Comparison of ENCODE assay signal across 36 cellular contexts in genomic region chr4:164933244-164933643, GRCh38. TPM values are rescaled to one million over a fixed set of nuclear protein-coding genes. Genes with fewer than 3 reads are reported as not detected.
"Had no signal": no experiment of that assay in that cellular context is flagged by ENCODE, and none has a peak within 500 bp of the region (broad histone marks: within the 10 kb centered on the region; RNA-seq: fewer than 3 reads in every experiment).

No MANE protein-coding gene starts in this region.

- DNase-seq: dorsolateral prefrontal cortex; effector CD4-positive, alpha-beta T cell; foreskin keratinocyte; glutamatergic neuron; heart right ventricle; hippocampal formation; left cardiac atrium; left lung; mesenchymal stem cell; mucosa of descending colon; naive B cell; occipital lobe; ovary; posterior cingulate gyrus; psoas muscle; right cardiac atrium; sigmoid colon; stimulated activated CD4-positive, alpha-beta T cell treated with anti-CD3 and anti-CD28 coated beads, Interleukin-2, amount 100 ng/mL, for 24 hours; stimulated activated CD4-positive, alpha-beta T cell treated with anti-CD3 and anti-CD28 coated beads, Interleukin-4, amount 100 ng/mL, for 24 hours; stimulated activated naive CD8-positive, alpha-beta T cell treated with anti-CD3 and anti-CD28 coated beads, Interleukin-15, Interleukin-2, amounts not matched to agents 100 U/mL and 50 U/mL, for 24 hours; substantia nigra had no signal

- H3K9me3 Mint-ChIP-seq: natural killer cell treated with Interleukin-12 subunit alpha and Interleukin-12 subunit beta and Interleukin-15 and Interleukin-18, amount 100 ng/mL, for 72 hours; stimulated activated effector memory CD8-positive, alpha-beta T cell treated with anti-CD3 and anti-CD28 coated beads, Interleukin-12 subunit alpha, Interleukin-12 subunit beta, amount 100 ng/mL, for 72 hours had no signal

- H3K4me1 ChIP-seq: esophagus muscularis mucosa, foreskin keratinocyte, heart right ventricle, left lung, psoas muscle, sigmoid colon, tibial nerve, vagina had no signal

- H3K4me3 Mint-ChIP-seq: mesothelial cell of epicardium; naive B cell; natural killer cell treated with Interleukin-12 subunit alpha and Interleukin-12 subunit beta and Interleukin-15 and Interleukin-18, amount 100 ng/mL, for 72 hours; stimulated activated effector memory CD8-positive, alpha-beta T cell treated with anti-CD3 and anti-CD28 coated beads, Interleukin-12 subunit alpha, Interleukin-12 subunit beta, amount 100 ng/mL, for 72 hours had no signal

- H3K4me3 ChIP-seq: dorsolateral prefrontal cortex, esophagus muscularis mucosa, heart right ventricle, left lung, mucosa of descending colon, ovary, psoas muscle, sigmoid colon, thoracic aorta, tibial nerve, vagina had no signal

- H3K27ac ChIP-seq: dorsolateral prefrontal cortex, esophagus muscularis mucosa, foreskin keratinocyte, heart right ventricle, left lung, ovary, psoas muscle, sigmoid colon, thoracic aorta, tibial nerve, vagina had no signal

- H3K27me3 ChIP-seq: esophagus muscularis mucosa, foreskin keratinocyte, left lung, ovary, sigmoid colon, tibial nerve, vagina had no signal

- H3K4me1 Mint-ChIP-seq: naive B cell; stimulated activated effector memory CD8-positive, alpha-beta T cell treated with anti-CD3 and anti-CD28 coated beads, Interleukin-12 subunit alpha, Interleukin-12 subunit beta, amount 100 ng/mL, for 72 hours had no signal

- ATAC-seq: foreskin keratinocyte; heart right ventricle; left cardiac atrium; left lung; mucosa of descending colon; natural killer cell treated with Interleukin-12 subunit alpha and Interleukin-12 subunit beta and Interleukin-15 and Interleukin-18, amount 100 ng/mL, for 72 hours; psoas muscle; right cardiac atrium; stimulated activated effector memory CD8-positive, alpha-beta T cell treated with anti-CD3 and anti-CD28 coated beads, Interleukin-12 subunit alpha, Interleukin-12 subunit beta, amount 100 ng/mL, for 72 hours had no signal

- H3K27ac Mint-ChIP-seq: mesothelial cell of epicardium; naive B cell; natural killer cell treated with Interleukin-12 subunit alpha and Interleukin-12 subunit beta and Interleukin-15 and Interleukin-18, amount 100 ng/mL, for 72 hours; stimulated activated effector memory CD8-positive, alpha-beta T cell treated with anti-CD3 and anti-CD28 coated beads, Interleukin-12 subunit alpha, Interleukin-12 subunit beta, amount 100 ng/mL, for 72 hours had no signal

- H3K9me3 ChIP-seq: esophagus muscularis mucosa, heart right ventricle, left lung, mucosa of descending colon, ovary, psoas muscle, sigmoid colon, thoracic aorta, tibial nerve, vagina had no signal

- H3K36me3 ChIP-seq: esophagus muscularis mucosa, heart right ventricle, left lung, ovary, sigmoid colon, thoracic aorta, tibial nerve, vagina had no signal

- H3K36me3 Mint-ChIP-seq: mesothelial cell of epicardium; naive B cell; natural killer cell treated with Interleukin-12 subunit alpha and Interleukin-12 subunit beta and Interleukin-15 and Interleukin-18, amount 100 ng/mL, for 72 hours; stimulated activated effector memory CD8-positive, alpha-beta T cell treated with anti-CD3 and anti-CD28 coated beads, Interleukin-12 subunit alpha, Interleukin-12 subunit beta, amount 100 ng/mL, for 72 hours had no signal

RNA-seq across cellular contexts. Expression of gene TRIM61, which starts 44.2 kb away (rescaled TPM):
- total RNA-seq: epithelial cell of proximal tubule, lower leg skin, lung microvascular endothelial cell, vagina had no signal

RNA-seq across cellular contexts. Expression of gene APELA, which starts 56.3 kb away (rescaled TPM):
- total RNA-seq: epithelial cell of proximal tubule; esophagus muscularis mucosa; fibroblast of lung; foreskin keratinocyte; heart right ventricle; kidney epithelial cell; left cardiac atrium; lung microvascular endothelial cell; mucosa of descending colon; natural killer cell treated with Interleukin-12 subunit alpha and Interleukin-12 subunit beta and Interleukin-15 and Interleukin-18, amount 100 ng/mL, for 72 hours; occipital lobe; psoas muscle; renal cortical epithelial cell; right cardiac atrium; skeletal muscle tissue; thoracic aorta; tibial nerve; ureter; vagina had no signal
- polyA plus RNA-seq: fibroblast of lung, foreskin keratinocyte, heart right ventricle, ovary, right cardiac atrium, sigmoid colon had no signal
